In genomic region chr14:53855574-53855973, GRCh38 we compare ENCODE assay signal across 17 cellular contexts.
"Had no signal": no experiment of that assay in that cellular context is flagged by ENCODE, and none has a peak within 500 bp of the region (broad histone marks: within the 10 kb centered on the region; RNA-seq: fewer than 3 reads in every experiment).

No MANE protein-coding gene starts in this region.

- DNase-seq: cortex of kidney; dorsolateral prefrontal cortex; effector CD8-positive, alpha-beta T cell; esophagus squamous epithelium; foreskin fibroblast; immature natural killer cell; naive thymus-derived CD8-positive, alpha-beta T cell; stimulated activated CD4-positive, alpha-beta T cell treated with anti-CD3 and anti-CD28 coated beads, Interleukin-12 subunit alpha, Interleukin-12 subunit beta, amount 100 ng/mL, for 4 hours; stimulated activated naive CD4-positive, alpha-beta T cell; stomach; substantia nigra; transverse colon had no signal

- H3K36me3 Mint-ChIP-seq: immature natural killer cell; naive thymus-derived CD8-positive, alpha-beta T cell had no signal

- FAIRE-seq: keratinocyte, small intestine had no signal

- H3K4me3 ChIP-seq: dorsolateral prefrontal cortex, esophagus squamous epithelium, right atrium auricular region, stomach, thoracic aorta, transverse colon had no signal

- H3K27me3 ChIP-seq: esophagus squamous epithelium, neutrophil, right atrium auricular region, stomach, transverse colon had no signal

- ATAC-seq: naive thymus-derived CD8-positive, alpha-beta T cell had no signal

- H3K9me3 ChIP-seq: esophagus squamous epithelium, neutrophil, right atrium auricular region, stomach, thoracic aorta, transverse colon had no signal

- H3K4me1 Mint-ChIP-seq: immature natural killer cell; naive thymus-derived CD8-positive, alpha-beta T cell had no signal

- H3K27ac ChIP-seq: dorsolateral prefrontal cortex, esophagus squamous epithelium, neutrophil, right atrium auricular region, stomach, thoracic aorta, transverse colon had no signal

- H3K4me1 ChIP-seq: esophagus squamous epithelium, right atrium auricular region had no signal

- H3K4me3 Mint-ChIP-seq: immature natural killer cell; naive thymus-derived CD8-positive, alpha-beta T cell had no signal

- H3K27ac Mint-ChIP-seq: immature natural killer cell; naive thymus-derived CD8-positive, alpha-beta T cell had no signal

- H3K36me3 ChIP-seq: esophagus squamous epithelium, neutrophil, right atrium auricular region, stomach, thoracic aorta, transverse colon had no signal
